In the genomic region with DNA sequence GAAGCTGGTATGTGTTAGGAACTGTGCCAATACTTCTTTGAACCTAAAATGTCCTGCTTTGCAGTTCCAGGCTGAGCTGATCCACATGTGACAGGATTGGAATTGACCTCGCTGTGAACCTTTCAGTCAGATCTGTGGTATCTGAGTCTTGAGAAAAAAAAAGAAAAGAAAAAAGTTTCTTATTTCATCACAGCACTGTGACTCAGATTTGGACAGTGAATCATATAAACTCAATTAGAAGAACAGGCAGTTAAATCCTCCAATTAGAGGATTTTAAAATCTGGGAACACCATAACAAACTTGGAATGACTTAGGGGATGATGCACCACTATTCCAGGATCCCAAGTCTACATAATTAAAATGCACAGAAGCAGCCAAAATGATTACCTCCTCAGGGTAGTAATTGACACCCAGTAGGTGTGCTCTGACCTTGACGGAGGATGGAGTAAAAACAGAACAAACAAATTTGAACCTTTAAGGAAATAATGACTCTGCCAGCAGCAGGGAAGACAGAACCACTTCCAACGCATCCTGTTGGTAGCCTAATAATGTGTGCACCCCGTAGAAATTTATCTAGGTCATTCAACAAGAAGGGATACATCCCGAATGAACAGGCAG, we compare ENCODE assay signal across 10 cellular contexts. TPM values are rescaled to one million over a fixed set of nuclear protein-coding genes. Genes with fewer than 3 reads are reported as not detected.
DNase-seq lines count a peak whose midpoint lies in the region; ATAC-seq and TF ChIP-seq lines count a peak whose summit lies in the region.
"Had no signal": no experiment of that assay in that cellular context is flagged by ENCODE, and none has a peak within 500 bp of the region (broad histone marks: within the 10 kb centered on the region; RNA-seq: fewer than 3 reads in every experiment).

No MANE protein-coding gene starts in this region.

- no peaks in the 10 kb centered on the region for H4K20me1 ChIP-seq in MM.1S (ENCODE audit: insufficient read depth, low read length)

- no peaks in the 10 kb centered on the region for H3K4me1 ChIP-seq in MM.1S (ENCODE audit: low read length)
- H3K4me1 ChIP-seq: parathyroid adenoma had no signal

- DNase-seq in A172 (ENCODE audit: low spot score) (peak; percentile 93), HFF-Myc (ENCODE audit: extremely low read depth, low read depth) (peak; percentile 77), astrocyte of the hippocampus (ENCODE audit: low read depth, low spot score) (peak; percentile 92), iris pigment epithelial cell (ENCODE audit: low read depth) (peak; percentile 97), superior temporal gyrus (ENCODE audit: extremely low spot score) (no peak), MM.1S (no peak)
- no peak for DNase-seq in effector memory CD8-positive, alpha-beta T cell
- no peak for DNase-seq in activated effector memory CD4-positive, alpha-beta T cell treated with Interleukin-2 at 50 U/mL for 16 hours
- DNase-seq: NCI-H1105 treated with DMSO at 0.1 percent for 48 hours had no signal

- no peak overlapping the region for H3K4me3 Mint-ChIP-seq in effector memory CD8-positive, alpha-beta T cell

- no peaks in the 10 kb centered on the region for H3K4me1 Mint-ChIP-seq in effector memory CD8-positive, alpha-beta T cell (ENCODE audit: low read depth in 2 of 2)

- H2AFZ ChIP-seq in MM.1S (ENCODE audit: low read length): no peak overlapping the region
- H2AFZ ChIP-seq: parathyroid adenoma had no signal

- no peaks in the 10 kb centered on the region for H3K9me3 ChIP-seq in MM.1S (replicated peaks; ENCODE audit: insufficient read depth, low read length)

- no peaks in the 10 kb centered on the region for H3K9me2 ChIP-seq in MM.1S (replicated peaks; ENCODE audit: insufficient read depth, low read length)

- H3K4me3 ChIP-seq in HFF-Myc (replicated peaks; ENCODE audit: low read depth, low read length): no peak overlapping the region
- H3K4me3 ChIP-seq in MM.1S (ENCODE audit: low read length): no peak overlapping the region

- no peak overlapping the region for H3K27ac ChIP-seq in MM.1S (ENCODE audit: low read length)
- H3K27ac ChIP-seq: parathyroid adenoma had no signal

- H3K4me2 ChIP-seq in MM.1S (ENCODE audit: low read depth, low read length): no peak overlapping the region

- H3K36me3 Mint-ChIP-seq in effector memory CD8-positive, alpha-beta T cell (ENCODE audit: insufficient read depth): no peaks in the 10 kb centered on the region

- ATAC-seq in effector memory CD8-positive, alpha-beta T cell (replicated peaks): no peak

- H3K79me2 ChIP-seq in MM.1S (ENCODE audit: low read length): no peaks in the 10 kb centered on the region
- H3K79me2 ChIP-seq: parathyroid adenoma had no signal

- H3K27ac Mint-ChIP-seq in effector memory CD8-positive, alpha-beta T cell: no peak overlapping the region

- TF ChIP-seq CTCF in HFF-Myc (IDR thresholded peaks at IDR 0.05; ENCODE audit: low read depth, low read length, missing control alignments) (no peak), MM.1S (IDR thresholded peaks at IDR 0.05; ENCODE audit: low read length) (no peak)

- no peaks in the 10 kb centered on the region for H3K27me3 ChIP-seq in MM.1S (replicated peaks; ENCODE audit: insufficient read depth, low read length)

- H3K36me3 ChIP-seq in MM.1S (replicated peaks; ENCODE audit: insufficient read depth, low read length): no peaks in the 10 kb centered on the region

- no peak overlapping the region for H3K9ac ChIP-seq in MM.1S (ENCODE audit: low read length)
- H3K9ac ChIP-seq: parathyroid adenoma had no signal

- H3K9me3 Mint-ChIP-seq in effector memory CD8-positive, alpha-beta T cell: no peaks in the 10 kb centered on the region

- peaks cover 6 to 29% of the 10 kb centered on the region in 2 donors for H3K27me3 Mint-ChIP-seq in effector memory CD8-positive, alpha-beta T cell

- no peaks in the 10 kb centered on the region for H3F3A ChIP-seq in MM.1S (ENCODE audit: insufficient read depth, low read length)

RNA-seq across cellular contexts. Expression of a gene that starts 57.8 kb away (rescaled TPM):
- total RNA-seq in A172 (2014; rRNA removed; shearing (Covaris generic)): 66.0 and 74.9 TPM in 2 replicates

Comparison
In these comparisons a context has a peak if more than half of its experiments do, and no peak if none do; other contexts are left out.
1. DNase-seq: peak in A172 (single experiment), HFF-Myc (single experiment), astrocyte of the hippocampus (single experiment) and iris pigment epithelial cell (single experiment); none in superior temporal gyrus (single experiment), effector memory CD8-positive, alpha-beta T cell (0 of 3), activated effector memory CD4-positive, alpha-beta T cell treated with Interleukin-2 at 50 U/mL for 16 hours (single experiment) and MM.1S (single experiment).